Comparison of ENCODE assay signal across 12 cellular contexts in genomic region chr1:115654663-115655306, GRCh38. TPM values are rescaled to one million over a fixed set of nuclear protein-coding genes. Genes with fewer than 3 reads are reported as not detected.
A peak's percentile ranks its signal among the peaks of the same experiment; 100 is the strongest.
DNase-seq lines count a peak whose midpoint lies in the region; ATAC-seq, FAIRE-seq and TF ChIP-seq lines count a peak whose summit lies in the region.
"Had no signal": no experiment of that assay in that cellular context is flagged by ENCODE, and none has a peak within 500 bp of the region (broad histone marks: within the 10 kb centered on the region; RNA-seq: fewer than 3 reads in every experiment).

No MANE protein-coding gene starts in this region.

- H3K4me3 Mint-ChIP-seq in brain, result peak overlapping the region in 1 of 5 experiments; percentile 48
- H3K4me3 Mint-ChIP-seq: B cell had no signal

- peaks cover 13% of the 10 kb centered on the region for H3K36me3 Mint-ChIP-seq in brain

- ATAC-seq in left lung, result peak; percentile 47

- H3K4me1 Mint-ChIP-seq in brain, result peaks cover 23% of the 10 kb centered on the region
- H3K4me1 Mint-ChIP-seq: B cell had no signal

- POLR2A ChIA-PET in GM10248 (lab: Yijun Ruan, JAX), result no interaction called here

- no peaks in the 10 kb centered on the region for H3K27me3 ChIP-seq in left lung

- TF ChIP-seq CTCF in brain (conservative IDR thresholded peaks at IDR 0.05) (no peak), left lung (IDR thresholded peaks at IDR 0.05) (no peak), GM10248 (IDR thresholded peaks at IDR 0.05; ENCODE audit: control extremely low read depth, extremely low read depth, low read depth, missing control alignments) (no peak)

- H3K27ac ChIP-seq in left lung, result peak overlapping the region in 1 of 2 donors; percentile 4
- H3K27ac ChIP-seq: PC-9 had no signal

- H3K36me3 ChIP-seq in left lung, result peaks cover 0 to 7% of the 10 kb centered on the region in 2 donors

- H3K9me3 Mint-ChIP-seq in brain, result no peaks in the 10 kb centered on the region

- intact Hi-C loops in left lung (cut with DNase I), result no loop called here

- H3K27ac Mint-ChIP-seq in brain, result peak overlapping the region in 4 of 5 experiments; percentile 16 to 79 (median 70)
- H3K27ac Mint-ChIP-seq: B cell had no signal

- H3K9me3 ChIP-seq in left lung, result no peaks in the 10 kb centered on the region

- peaks cover 3% of the 10 kb centered on the region for H3K27me3 Mint-ChIP-seq in brain
- H3K27me3 Mint-ChIP-seq: B cell had no signal

- CTCF ChIA-PET in GM10248 (lab: Yijun Ruan, JAX), result interaction anchor here (1.9 to 2.4 kb wide), 2 partner anchors 8 to 52 kb away, joined by 8 read pairs; no protein-coding TSS in a partner anchor

- H3K4me3 ChIP-seq in Jurkat, Clone E6-1 (ENCODE audit: low read length), result peak overlapping the region; percentile 27
- no peak overlapping the region for H3K4me3 ChIP-seq in left lung
- H3K4me3 ChIP-seq: PC-9 had no signal

- no peak for FAIRE-seq in urothelium cell line (lab: Jason Lieb, UNC)
- FAIRE-seq: GM18507 had no signal

- DNase-seq in A172 (ENCODE audit: low spot score), result peak; percentile 35
- DNase-seq in Jurkat, Clone E6-1 (ENCODE audit: low read depth, low spot score), result no peak
- no peak for DNase-seq in left lung
- DNase-seq in urothelium cell line (ENCODE audit: low spot score), result no peak
- DNase-seq in GM10248 (ENCODE audit: extremely low spot score), result no peak
- DNase-seq in NCI-H2029 treated with DMSO at 0.1 percent for 48 hours (lab: John Stamatoyannopoulos, UW), result no peak
- DNase-seq in effector CD8-positive, alpha-beta T cell (lab: John Stamatoyannopoulos, UW), result no peak
- DNase-seq: activated CD8-positive, alpha-beta memory T cell treated with anti-CD3 and anti-CD28 coated beads for 24 hours had no signal

- H3K4me1 ChIP-seq in left lung, result peaks cover under 1 to 14% of the 10 kb centered on the region in 2 donors

RNA-seq across cellular contexts. Expression of gene VANGL1, which starts 13.0 kb away (rescaled TPM):
- total RNA-seq in A172 (2014; rRNA removed; shearing (Covaris generic)), result 21.9 and 29.9 TPM in 2 replicates
- 54.8 TPM for polyA plus RNA-seq in Jurkat, Clone E6-1 (2012; ENCODE audit: insufficient read depth, insufficient read length)
- polyA plus RNA-seq in brain (ENCODE audit: insufficient read depth, low read depth, low replicate concordance), result 10.8 TPM
- total RNA-seq in left lung, result 10 to 100 TPM; 14.7 to 16.6 TPM
